21 cellular contexts compared by ENCODE assay signal in the genomic region with DNA sequence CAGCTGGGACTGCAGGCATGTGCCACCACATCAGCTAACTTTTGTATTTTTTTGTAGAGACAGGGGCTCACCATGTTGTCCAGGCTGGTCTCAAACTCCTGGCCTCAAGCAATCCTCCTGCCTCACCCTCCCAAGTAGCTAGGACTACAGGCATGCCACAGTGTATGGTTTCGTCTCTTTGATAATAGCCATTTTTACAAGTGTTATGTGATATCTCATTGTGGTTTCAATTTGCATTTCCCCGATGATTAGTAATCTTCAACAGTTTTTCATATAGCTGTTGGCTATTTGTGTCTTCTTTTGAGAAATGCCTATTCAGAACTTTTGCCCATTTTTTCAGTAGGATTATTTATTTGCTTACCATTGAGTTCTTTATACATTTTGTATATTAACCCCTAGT. TPM values are rescaled to one million over a fixed set of nuclear protein-coding genes. Genes with fewer than 3 reads are reported as not detected.
A peak's percentile ranks its signal among the peaks of the same experiment; 100 is the strongest.
DNase-seq lines count a peak whose midpoint lies in the region; ATAC-seq, FAIRE-seq and TF ChIP-seq lines count a peak whose summit lies in the region.
"Had no signal": no experiment of that assay in that cellular context is flagged by ENCODE, and none has a peak within 500 bp of the region (broad histone marks: within the 10 kb centered on the region; RNA-seq: fewer than 3 reads in every experiment).

No MANE protein-coding gene starts in this region.

- H3K9me3 Mint-ChIP-seq in stimulated activated effector memory CD8-positive, alpha-beta T cell treated with anti-CD3 and anti-CD28 coated beads, Interleukin-12 subunit alpha, Interleukin-12 subunit beta, amount 100 ng/mL, for 72 hours: no peaks in the 10 kb centered on the region
- H3K9me3 Mint-ChIP-seq: HFFc6 had no signal

- peak overlapping the region; percentile 24 for H3K27ac Mint-ChIP-seq in stimulated activated effector memory CD8-positive, alpha-beta T cell treated with anti-CD3 and anti-CD28 coated beads, Interleukin-12 subunit alpha, Interleukin-12 subunit beta, amount 100 ng/mL, for 72 hours
- H3K27ac Mint-ChIP-seq: HFFc6 had no signal

- no peak overlapping the region for H3K27ac ChIP-seq in K562 (ENCODE audit: extremely low read depth, low read depth, low read length)
- H3K27ac ChIP-seq: Peyer's patch, SK-N-MC had no signal

- in situ Hi-C loops in K562 (cut with MboI): no loop called here

- H3K9me3 ChIP-seq in K562 (replicated peaks; ENCODE audit: control insufficient read depth, insufficient read depth, low read depth, low read length): no peaks in the 10 kb centered on the region
- H3K9me3 ChIP-seq: Peyer's patch had no signal

- H3K4me1 ChIP-seq in K562 (replicated peaks in 1 of 2; ENCODE audit: control insufficient read depth in 2 of 2, insufficient read depth in 2 of 2, low read length in 2 of 2): peaks cover 0 to 3% of the 10 kb centered on the region in 2 experiments; a peak in 2 of 5 replicates
- H3K4me1 ChIP-seq: Peyer's patch had no signal

- no peak for TF ChIP-seq CTCF in K562 (IDR thresholded peaks at IDR 0.05 in 2 of 3, conservative IDR thresholded peaks at IDR 0.05 in 1 of 3; ENCODE audit: insufficient read depth in 2 of 3, low read depth in 1 of 3, low read length in 3 of 3)

- no peak overlapping the region for H3K4me2 ChIP-seq in K562 (ENCODE audit: insufficient read depth, low read length)

- H3K4me3 ChIP-seq in K562: no peak overlapping the region
- H3K4me3 ChIP-seq: Peyer's patch, SK-N-MC had no signal

- POLR2A ChIA-PET in K562 (lab: Yijun Ruan, JAX): interaction anchor here (1.3 kb wide), 1 partner anchor 17 kb away, joined by 5 read pairs; no protein-coding TSS in a partner anchor

- H3K36me3 Mint-ChIP-seq in stimulated activated effector memory CD8-positive, alpha-beta T cell treated with anti-CD3 and anti-CD28 coated beads, Interleukin-12 subunit alpha, Interleukin-12 subunit beta, amount 100 ng/mL, for 72 hours: no peaks in the 10 kb centered on the region
- H3K36me3 Mint-ChIP-seq: CD14-positive monocyte had no signal

- ATAC-seq in K562 (no peak), GM21447 (IDR thresholded peaks at IDR 0.05; ENCODE audit: unreplicated experiment) (no peak)
- no peak for ATAC-seq in stimulated activated effector memory CD8-positive, alpha-beta T cell treated with anti-CD3 and anti-CD28 coated beads, Interleukin-12 subunit alpha, Interleukin-12 subunit beta, amount 100 ng/mL, for 72 hours

- peak; percentile 6 for FAIRE-seq in G401.6 (lab: Jason Lieb, UNC)
- no peak for FAIRE-seq in K562 (lab: Jason Lieb, UNC)
- FAIRE-seq: GM18507, H54 had no signal

- H3K4me3 Mint-ChIP-seq in stimulated activated effector memory CD8-positive, alpha-beta T cell treated with anti-CD3 and anti-CD28 coated beads, Interleukin-12 subunit alpha, Interleukin-12 subunit beta, amount 100 ng/mL, for 72 hours: no peak overlapping the region
- H3K4me3 Mint-ChIP-seq: CD14-positive monocyte, HFFc6 had no signal

- H3K27me3 ChIP-seq in K562 (ENCODE audit: control insufficient read depth in 2 of 2, insufficient read depth in 2 of 2, low read length in 2 of 2): no peaks in the 10 kb centered on the region
- H3K27me3 ChIP-seq: Peyer's patch had no signal

- H2AFZ ChIP-seq in K562 (ENCODE audit: low read depth, low read length): peak overlapping the region; percentile 45; the same call in 1 of the 2 replicates

- DNase-seq in M059J (ENCODE audit: low read depth) (peak; percentile 26), K562 (ENCODE audit: extremely low read depth in 1 of 4, low spot score in 3 of 4) (no peak), activated T-cell treated with anti-CD3 and anti-CD28 coated beads for 4 hours (no peak), DMS 273 treated with DMSO at 0.1 percent for 48 hours (lab: John Stamatoyannopoulos, UW) (no peak)
- peak in 1 of 2 donors; percentile 20 for DNase-seq in stimulated activated effector memory CD8-positive, alpha-beta T cell treated with anti-CD3 and anti-CD28 coated beads, Interleukin-12 subunit alpha, Interleukin-12 subunit beta, amount 100 ng/mL, for 72 hours (ENCODE audit: low spot score in 2 of 2)
- DNase-seq: DND-41, GF-D8, HFFc6, NCI-H1092, NCI-H1436 treated with DMSO at 0.1 percent for 48 hours, NCI-H2029, NCI-H446 treated with DMSO at 0.1 percent for 48 hours, NCI-H69, Peyer's patch, Right ventricle myocardium superior had no signal

- 0% methylated on average over 2 of the region's 2 CpGs for WGBS in K562 (ENCODE audit: insufficient coverage, low coverage, missing lambda C conversion rate)

- H3K36me3 ChIP-seq in K562 (ENCODE audit: control insufficient read depth, insufficient read depth, low read length): no peaks in the 10 kb centered on the region
- H3K36me3 ChIP-seq: Peyer's patch had no signal

- no peak overlapping the region for H3K9ac ChIP-seq in K562 (ENCODE audit: insufficient read depth in 1 of 2, low read depth in 2 of 2, low read length in 2 of 2)

- no peak for TF ChIP-seq EP300 in K562 (IDR thresholded peaks at IDR 0.05; ENCODE audit: low read length)

- CTCF ChIA-PET in K562 (lab: Yijun Ruan, JAX; ENCODE audit: low intra/inter-chr PET ratio): no interaction called here

- TF ChIP-seq RAD21 in K562 (CRISPR knock-in tag; conservative IDR thresholded peaks at IDR 0.05 in 1 of 2, IDR thresholded peaks at IDR 0.05 in 1 of 2): no peak

- no peaks in the 10 kb centered on the region for H4K20me1 ChIP-seq in K562 (replicated peaks; ENCODE audit: control insufficient read depth, insufficient read depth, low read length)

- H3K9me1 ChIP-seq in K562 (ENCODE audit: control insufficient read depth, insufficient read depth, low read length): no peaks in the 10 kb centered on the region

- H3K4me1 Mint-ChIP-seq in stimulated activated effector memory CD8-positive, alpha-beta T cell treated with anti-CD3 and anti-CD28 coated beads, Interleukin-12 subunit alpha, Interleukin-12 subunit beta, amount 100 ng/mL, for 72 hours: no peaks in the 10 kb centered on the region

- TF ChIP-seq POLR2A in K562 (conservative IDR thresholded peaks at IDR 0.05): no peak

- H3K79me2 ChIP-seq in K562 (ENCODE audit: control insufficient read depth, insufficient read depth, low read length): no peaks in the 10 kb centered on the region

- intact Hi-C loops in K562 (cut with micrococcal nuclease): no loop called here

- BruUV-seq in K562 (replicated peaks; lab: Mats Ljungman, UMichigan): no TSS peak

TF ChIP-seq in K562, 482 proteins besides CTCF, POLR2A, EP300 and RAD21:
- TF ChIP-seq, protein P1, sequence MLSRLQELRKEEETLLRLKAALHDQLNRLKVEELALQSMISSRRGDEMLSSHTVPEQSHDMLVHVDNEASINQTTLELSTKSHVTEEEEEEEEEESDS (CRISPR knock-in tag; IDR thresholded peaks at IDR 0.05): 0 out of 2 replicates have a peak, but pooled peaks have one; percentile 36
- no peak for TF ChIP-seq ZNF79 (CRISPR knock-in tag; IDR thresholded peaks at IDR 0.05; ENCODE audit: low read depth)

RNA-seq across cellular contexts. Expression of a gene that starts 9.0 kb away (rescaled TPM):
- total RNA-seq in M059J (2014; rRNA removed; shearing (Covaris generic)): 9.3 and 16.7 TPM in 2 replicates
- 79.8 and 96.2 TPM in 2 replicates for total RNA-seq in K562 (2011; cell fraction: chromatin; rRNA removed; ENCODE audit: low replicate concordance)
- 38.5 and 45.4 TPM in 2 replicates for total RNA-seq in K562 (2011; cell fraction: nucleolus; rRNA removed)
- total RNA-seq in K562 (2011; cell fraction: nucleoplasm; rRNA removed): 55.1 and 55.5 TPM in 2 replicates
- total RNA-seq in K562 (2014; rRNA removed) (5.1 and 9.0 TPM in 2 replicates), K562 (2014; rRNA removed; fragmentation: Illumina TruSeq; extraction: Trizol) (7.1 and 8.3 TPM in 2 replicates), K562 (2015; rRNA removed; fragmentation: Illumina TruSeq; extraction: Trizol) (7.5 and 7.9 TPM in 2 replicates), K562 (2021) (12.3 and 13.6 TPM in 2 replicates)
- polyA plus RNA-seq in K562 (2011; rRNA removed) (13.7 and 20.0 TPM in 2 replicates), K562 (2014; fragmentation: Illumina TruSeq; extraction: Trizol) (10.7 and 12.0 TPM in 2 replicates), K562 (2014; fragmentation: Nextera tagmentation; extraction: Ambion mirVana) (1 to 10 TPM; 1.6 to 1.9 TPM), K562 (2014; rRNA removed) (6.9 and 8.3 TPM in 2 replicates)
- 8.9 and 12.3 TPM in 2 replicates for polyA plus RNA-seq in K562 (2011; cell fraction: cytosol; rRNA removed)
- polyA plus RNA-seq in K562 (2011; cell fraction: nucleus; rRNA removed): 83.6 and 87.4 TPM in 2 replicates
- polyA plus RNA-seq in K562 (2012): 8.8 and 14.8 TPM in 2 replicates
- 17.3 and 19.5 TPM in 2 replicates for polyA minus RNA-seq in K562 (2011; rRNA and poly(A)+ RNA removed)
- polyA minus RNA-seq in K562 (2011; cell fraction: cytosol; rRNA and poly(A)+ RNA removed): 5.9 and 13.6 TPM in 2 replicates
- 13.2 and 26.2 TPM in 2 replicates for polyA minus RNA-seq in K562 (2011; cell fraction: nucleus; rRNA and poly(A)+ RNA removed)

RNA-seq across cellular contexts. Expression of a gene that starts 35.9 kb away (rescaled TPM):
- total RNA-seq in M059J (2014; rRNA removed; shearing (Covaris generic)): 14.8 and 28.7 TPM in 2 replicates
- 87.8 and 154 TPM in 2 replicates for total RNA-seq in K562 (2011; cell fraction: chromatin; rRNA removed; ENCODE audit: low replicate concordance)
- 77.8 and 91.1 TPM in 2 replicates for total RNA-seq in K562 (2011; cell fraction: nucleolus; rRNA removed)
- 95.8 and 138 TPM in 2 replicates for total RNA-seq in K562 (2011; cell fraction: nucleoplasm; rRNA removed)
- total RNA-seq in K562 (2014; rRNA removed) (22.9 and 33.0 TPM in 2 replicates), K562 (2014; rRNA removed; fragmentation: Illumina TruSeq; extraction: Trizol) (20.2 and 20.4 TPM in 2 replicates), K562 (2015; rRNA removed; fragmentation: Illumina TruSeq; extraction: Trizol) (26.6 and 27.3 TPM in 2 replicates), K562 (2021) (42.5 and 45.1 TPM in 2 replicates)
- polyA plus RNA-seq in K562 (2011; rRNA removed) (26.8 and 34.4 TPM in 2 replicates), K562 (2014; fragmentation: Illumina TruSeq; extraction: Trizol) (46.7 and 47.4 TPM in 2 replicates), K562 (2014; fragmentation: Nextera tagmentation; extraction: Ambion mirVana) (1 to 10 TPM; 4.0 TPM), K562 (2014; rRNA removed) (33.8 and 36.2 TPM in 2 replicates)
- polyA plus RNA-seq in K562 (2011; cell fraction: cytosol; rRNA removed): 26.4 and 36.5 TPM in 2 replicates
- polyA plus RNA-seq in K562 (2011; cell fraction: nucleus; rRNA removed): 47.8 and 75.5 TPM in 2 replicates
- polyA plus RNA-seq in K562 (2012): 35.6 and 43.4 TPM in 2 replicates
- 29.8 and 30.7 TPM in 2 replicates for polyA minus RNA-seq in K562 (2011; rRNA and poly(A)+ RNA removed)
- 24.3 and 25.7 TPM in 2 replicates for polyA minus RNA-seq in K562 (2011; cell fraction: cytosol; rRNA and poly(A)+ RNA removed)
- polyA minus RNA-seq in K562 (2011; cell fraction: nucleus; rRNA and poly(A)+ RNA removed): 22.9 and 27.5 TPM in 2 replicates
